ENCODE assay signal across 35 cellular contexts in genomic region chr17:11692688-11693087, GRCh38.
"Had no signal": no experiment of that assay in that cellular context is flagged by ENCODE, and none has a peak within 500 bp of the region (broad histone marks: within the 10 kb centered on the region; RNA-seq: fewer than 3 reads in every experiment).

No MANE protein-coding gene starts in this region.

- H3K4me3 ChIP-seq: MG63 had no signal

- DNase-seq: Kasumi-1, MG63, MM.1S, MV-4-11, NCI-H1048, NCI-H1092, NCI-H1092 treated with DMSO at 0.1 percent for 48 hours, NCI-H1105, NCI-H1105 treated with DMSO at 0.1 percent for 48 hours, NCI-H1417, NCI-H1417 treated with DMSO at 0.1 percent for 48 hours, NCI-H1436, NCI-H1436 treated with DMSO at 0.1 percent for 48 hours, NCI-H146, NCI-H1694, NCI-H1694 treated with DMSO at 0.1 percent for 48 hours, NCI-H187, NCI-H187 treated with DMSO at 0.1 percent for 48 hours, NCI-H1930, NCI-H2029, NCI-H2029 treated with DMSO at 0.1 percent for 48 hours, NCI-H2081, NCI-H2081 treated with DMSO at 0.1 percent for 48 hours, NCI-H2107, NCI-H2171, NCI-H2171 treated with DMSO at 0.1 percent for 48 hours, NCI-H2227 treated with DMSO at 0.1 percent for 48 hours, NCI-H226, NCI-H345, NCI-H446, NCI-H446 treated with DMSO at 0.1 percent for 48 hours, NCI-H510A, NCI-H510A treated with DMSO at 0.1 percent for 48 hours, NCI-H524, NCI-H524 treated with DMSO at 0.1 percent for 48 hours had no signal

- H3K27me3 ChIP-seq: MG63 had no signal

- H3K36me3 ChIP-seq: MG63 had no signal

- H3K9me3 ChIP-seq: MG63 had no signal
